ENCODE assay signal across 8 cellular contexts in genomic region chr11:27700351-27701261, GRCh38. TPM values are rescaled to one million over a fixed set of nuclear protein-coding genes. Genes with fewer than 3 reads are reported as not detected.
A peak's percentile ranks its signal among the peaks of the same experiment; 100 is the strongest.
DNase-seq lines count a peak whose midpoint lies in the region; ATAC-seq and TF ChIP-seq lines count a peak whose summit lies in the region.

Gene BDNF, minus strand, starts transcription at chr11:27700455. Its CDS starts 41,891 bp downstream, at chr11:27658564.

- H2AFZ ChIP-seq in ACC112 (ENCODE audit: low read length, unreplicated experiment): peak within 1 kb of the TSS; percentile 85

- no peaks in the 10 kb centered on the region for H3K36me3 Mint-ChIP-seq in stimulated activated effector memory CD8-positive, alpha-beta T cell treated with anti-CD3 and anti-CD28 coated beads, Interleukin-12 subunit alpha, Interleukin-12 subunit beta, amount 100 ng/mL, for 72 hours

- H3K9me3 ChIP-seq in body of pancreas: no peaks in the 10 kb centered on the region

- 0% methylated on average over 31 to 65 of the region's 91 CpGs for WGBS in body of pancreas, 2 donors

- no peak for TF ChIP-seq CTCF in body of pancreas (IDR thresholded peaks at IDR 0.05)

- intact Hi-C loops in body of pancreas (cut with DNase I): loop anchor here (5.0 kb wide), 1 partner anchor 822 kb away; no protein-coding TSS in a partner anchor

- peak within 1 kb of the TSS; percentile 29 for H3K27ac Mint-ChIP-seq in stimulated activated effector memory CD8-positive, alpha-beta T cell treated with anti-CD3 and anti-CD28 coated beads, Interleukin-12 subunit alpha, Interleukin-12 subunit beta, amount 100 ng/mL, for 72 hours

- H3K4me1 ChIP-seq in ACC112 (ENCODE audit: control insufficient read depth, insufficient read depth, low read length, unreplicated experiment) (peaks cover 25% of the 10 kb centered on the region), body of pancreas (peaks cover 31% of the 10 kb centered on the region)

- no peak for TF ChIP-seq POLR2A in body of pancreas (IDR thresholded peaks at IDR 0.05)

- H3K79me2 ChIP-seq in ACC112 (ENCODE audit: control insufficient read depth, insufficient read depth, low read length, unreplicated experiment): peaks cover 32% of the 10 kb centered on the region

- no peaks in the 10 kb centered on the region for H3K9me3 Mint-ChIP-seq in stimulated activated effector memory CD8-positive, alpha-beta T cell treated with anti-CD3 and anti-CD28 coated beads, Interleukin-12 subunit alpha, Interleukin-12 subunit beta, amount 100 ng/mL, for 72 hours

- H3K27me3 ChIP-seq in ACC112 (ENCODE audit: insufficient read depth, low read length) (no peaks in the 10 kb centered on the region), body of pancreas (peaks cover 0 to 7% of the 10 kb centered on the region in 2 donors)

- H3K4me3 ChIP-seq in ACC112 (ENCODE audit: low read depth, low read length) (peak within 1 kb of the TSS; percentile 94), body of pancreas (peak within 1 kb of the TSS; percentile 25 to 30)

- peak within 1 kb of the TSS; percentile 75 for H3K4me3 Mint-ChIP-seq in stimulated activated effector memory CD8-positive, alpha-beta T cell treated with anti-CD3 and anti-CD28 coated beads, Interleukin-12 subunit alpha, Interleukin-12 subunit beta, amount 100 ng/mL, for 72 hours

- peak; percentile 68 for DNase-seq in M059J (ENCODE audit: low read depth)
- DNase-seq in body of pancreas: peak in 1 of 4 donors; percentile 11
- DNase-seq in islet precursor cell: peak; percentile 71
- no peak for DNase-seq in stimulated activated effector memory CD8-positive, alpha-beta T cell treated with anti-CD3 and anti-CD28 coated beads, Interleukin-12 subunit alpha, Interleukin-12 subunit beta, amount 100 ng/mL, for 72 hours (ENCODE audit: low spot score in 2 of 2)
- no peak for DNase-seq in activated effector memory CD4-positive, alpha-beta T cell treated with anti-CD3 and anti-CD28 coated beads, Interleukin-2, amount 50 U/mL, for 16 hours

- peak within 1 kb of the TSS; percentile 10; the same call in 1 of the 2 replicates for H3K27ac ChIP-seq in ACC112 (ENCODE audit: low read depth, low read length)
- no peak within 1 kb of the TSS for H3K27ac ChIP-seq in body of pancreas

- H3K4me1 Mint-ChIP-seq in stimulated activated effector memory CD8-positive, alpha-beta T cell treated with anti-CD3 and anti-CD28 coated beads, Interleukin-12 subunit alpha, Interleukin-12 subunit beta, amount 100 ng/mL, for 72 hours: peaks cover 29% of the 10 kb centered on the region

- ATAC-seq in GM18498 (IDR thresholded peaks at IDR 0.05; ENCODE audit: unreplicated experiment) (peak; percentile 33), body of pancreas (peak; percentile 25), GM21515 (IDR thresholded peaks at IDR 0.05; ENCODE audit: unreplicated experiment) (no peak)
- ATAC-seq in stimulated activated effector memory CD8-positive, alpha-beta T cell treated with anti-CD3 and anti-CD28 coated beads, Interleukin-12 subunit alpha, Interleukin-12 subunit beta, amount 100 ng/mL, for 72 hours: peak; percentile 38

- H3K36me3 ChIP-seq in ACC112 (ENCODE audit: insufficient read depth, low read length) (no peaks in the 10 kb centered on the region), body of pancreas (replicated peaks in 1 of 2; ENCODE audit: insufficient read depth in 1 of 2, low read depth in 2 of 2) (no peaks in the 10 kb centered on the region)

RNA-seq across cellular contexts. Expression of gene BDNF, which starts in this region (rescaled TPM):
- 35.4 and 46.9 TPM in 2 replicates for total RNA-seq in M059J (2014; rRNA removed; shearing (Covaris generic))
- total RNA-seq in body of pancreas: not detected

Comparison
In these comparisons a context has a peak if more than half of its experiments do, and no peak if none do; other contexts are left out.
1. RNA of gene BDNF (total RNA-seq): 35.4 to 46.9 TPM in M059J; not detected in body of pancreas; every median in the first group is over 10 times any median in the second.
2. Peak in ATAC-seq and H3K4me3 ChIP-seq in body of pancreas; RNA of the gene not detected or under 1 TPM.
3. DNase-seq: peak in M059J (single experiment) and islet precursor cell (single experiment); none in stimulated activated effector memory CD8-positive, alpha-beta T cell treated with anti-CD3 and anti-CD28 coated beads, Interleukin-12 subunit alpha, Interleukin-12 subunit beta, amount 100 ng/mL, for 72 hours (0 of 2) and activated effector memory CD4-positive, alpha-beta T cell treated with anti-CD3 and anti-CD28 coated beads, Interleukin-2, amount 50 U/mL, for 16 hours (single experiment).